In the genomic region with DNA sequence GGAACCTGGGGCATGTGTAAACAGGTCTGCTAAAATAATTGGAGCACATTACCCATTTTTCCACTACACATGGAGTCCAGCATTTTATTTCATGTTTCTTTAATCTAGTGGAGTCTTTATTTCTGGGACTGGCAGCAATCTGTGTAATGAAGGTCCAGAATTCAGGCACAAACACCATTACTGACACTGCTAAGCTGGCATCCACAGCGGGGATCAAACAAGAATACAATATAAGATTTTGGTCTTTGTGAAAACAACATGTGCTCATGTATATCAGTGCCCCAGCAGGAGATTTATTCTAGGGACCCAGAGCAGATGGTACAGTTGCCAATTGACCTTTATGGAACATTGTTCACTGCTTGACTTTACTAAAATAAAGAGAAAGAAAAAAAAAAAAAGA, we compare ENCODE assay signal across 14 cellular contexts.
DNase-seq lines count a peak whose midpoint lies in the region; ATAC-seq and TF ChIP-seq lines count a peak whose summit lies in the region.
"Had no signal": no experiment of that assay in that cellular context is flagged by ENCODE, and none has a peak within 500 bp of the region (broad histone marks: within the 10 kb centered on the region; RNA-seq: fewer than 3 reads in every experiment).

No MANE protein-coding gene starts in this region.

- H3K4me1 Mint-ChIP-seq in brain: peaks cover 8% of the 10 kb centered on the region

- H3K36me3 Mint-ChIP-seq in brain: no peaks in the 10 kb centered on the region

- peak overlapping the region in 4 of 5 experiments; percentile 8 to 84 (median 62) for H3K27ac Mint-ChIP-seq in brain

- no peak for ATAC-seq in left colon
- ATAC-seq: GM12878, PC-3 had no signal

- peaks cover 9 to 20% (median 19%) of the 10 kb centered on the region in 5 experiments for H3K9me3 Mint-ChIP-seq in brain

- intact Hi-C loops in left colon (cut with DNase I, micrococcal nuclease): no loop called here

- DNase-seq in COR-L47 (lab: John Stamatoyannopoulos, UW): peak; percentile 83
- peak; percentile 47 for DNase-seq in NCI-H1417 treated with DMSO at 0.1 percent for 48 hours (lab: John Stamatoyannopoulos, UW)
- peak; percentile 100 for DNase-seq in NCI-H2171 treated with DMSO at 0.1 percent for 48 hours (lab: John Stamatoyannopoulos, UW)
- no peak for DNase-seq in left colon
- DNase-seq in islet precursor cell: no peak
- DNase-seq in NOMO-1 treated with dmso at 0.1 percent for 144 hours (lab: John Stamatoyannopoulos, UW; ENCODE audit: unreplicated experiment): no peak
- no peak for DNase-seq in medulla oblongata (ENCODE audit: extremely low spot score)
- DNase-seq: GM23248, IMR-90, Kasumi-1, NCI-H1436 treated with DMSO at 0.1 percent for 48 hours, PC-3 had no signal

- TF ChIP-seq CTCF in brain (conservative IDR thresholded peaks at IDR 0.05): no peak

- H3K4me3 Mint-ChIP-seq in brain: no peak overlapping the region

- peaks cover 2% of the 10 kb centered on the region for H3K27me3 Mint-ChIP-seq in brain

Comparison
In these comparisons a context has a peak if more than half of its experiments do, and no peak if none do; other contexts are left out.
1. DNase-seq: peak in COR-L47 (single experiment), NCI-H1417 treated with DMSO at 0.1 percent for 48 hours (single experiment) and NCI-H2171 treated with DMSO at 0.1 percent for 48 hours (single experiment); none in left colon (0 of 2), islet precursor cell (single experiment), NOMO-1 treated with dmso at 0.1 percent for 144 hours (single experiment) and medulla oblongata (single experiment).